9 cellular contexts compared by ENCODE assay signal in genomic region chr7:1919539-1920265, GRCh38.
DNase-seq lines count a peak whose midpoint lies in the region; ATAC-seq and TF ChIP-seq lines count a peak whose summit lies in the region.
"Had no signal": no experiment of that assay in that cellular context is flagged by ENCODE, and none has a peak within 500 bp of the region (broad histone marks: within the 10 kb centered on the region; RNA-seq: fewer than 3 reads in every experiment).

No MANE protein-coding gene starts in this region.

- peaks cover 10% of the 10 kb centered on the region for H3K36me3 Mint-ChIP-seq in activated CD4-positive, alpha-beta T cell treated with anti-CD3 and anti-CD28 coated beads for 36 hours (ENCODE audit: low read depth)
- peaks cover 17% of the 10 kb centered on the region for H3K36me3 Mint-ChIP-seq in activated T-helper 1 cell treated with anti-CD3 and anti-CD28 coated beads, Interleukin-12 subunit alpha, Interleukin-12 subunit beta, Interleukin-2, Interleukin-4 antibody, amounts not matched to agents 30 ng/mL and 10 ng/mL and 1 ng/mL, durations not matched to agents 14 hours and 24 hours and 36 hours (ENCODE audit: low read depth)

- peak overlapping the region; percentile 76 for H3K27ac Mint-ChIP-seq in activated CD4-positive, alpha-beta T cell treated with anti-CD3 and anti-CD28 coated beads for 36 hours
- no peak overlapping the region for H3K27ac Mint-ChIP-seq in activated T-helper 1 cell treated with anti-CD3 and anti-CD28 coated beads, Interleukin-12 subunit alpha, Interleukin-12 subunit beta, Interleukin-2, Interleukin-4 antibody, amounts not matched to agents 30 ng/mL and 10 ng/mL and 1 ng/mL, durations not matched to agents 14 hours and 24 hours and 36 hours

- no peak for TF ChIP-seq CTCF in suprapubic skin (IDR thresholded peaks at IDR 0.05)

- no peak for TF ChIP-seq POLR2A in suprapubic skin (IDR thresholded peaks at IDR 0.05)

- intact Hi-C loops in activated CD4-positive, alpha-beta T cell treated with anti-CD3 and anti-CD28 coated beads for 36 hours (cut with DNase I, micrococcal nuclease), result loop anchor here (5.0 kb wide), 5 partner anchors 43 to 433 kb away; partner anchors contain the start of gene EIF3B (in 1 of the 2)
- intact Hi-C loops in activated T-helper 1 cell treated with anti-CD3 and anti-CD28 coated beads, Interleukin-12 subunit alpha, Interleukin-12 subunit beta, Interleukin-2, Interleukin-4 antibody, amounts not matched to agents 30 ng/mL and 10 ng/mL and 1 ng/mL, durations not matched to agents 14 hours and 24 hours and 36 hours (cut with micrococcal nuclease), result loop anchor here (5.0 kb wide), 2 partner anchors 193 to 393 kb away; partner anchors contain the start of gene SNX8

- WGBS in suprapubic skin, result 81% methylated on average over 11 of the region's 22 CpGs

- no peaks in the 10 kb centered on the region for H3K27me3 ChIP-seq in suprapubic skin

- peaks cover 11% of the 10 kb centered on the region for H3K27me3 Mint-ChIP-seq in activated CD4-positive, alpha-beta T cell treated with anti-CD3 and anti-CD28 coated beads for 36 hours
- H3K27me3 Mint-ChIP-seq in activated T-helper 1 cell treated with anti-CD3 and anti-CD28 coated beads, Interleukin-12 subunit alpha, Interleukin-12 subunit beta, Interleukin-2, Interleukin-4 antibody, amounts not matched to agents 30 ng/mL and 10 ng/mL and 1 ng/mL, durations not matched to agents 14 hours and 24 hours and 36 hours (ENCODE audit: insufficient read depth), result peaks cover 27% of the 10 kb centered on the region

- H3K27ac ChIP-seq in suprapubic skin, result no peak overlapping the region
- H3K27ac ChIP-seq: A549 had no signal

- POLR2A ChIA-PET in activated CD4-positive, alpha-beta T cell treated with anti-CD3 and anti-CD28 coated beads for 36 hours (lab: Charles Lee), result interaction anchor here (1.1 kb wide), 2 partner anchors 20 to 21 kb away, joined by 3 to 4 read pairs; no protein-coding TSS in a partner anchor

- H3K4me1 Mint-ChIP-seq in activated CD4-positive, alpha-beta T cell treated with anti-CD3 and anti-CD28 coated beads for 36 hours, result peaks cover 70% of the 10 kb centered on the region
- H3K4me1 Mint-ChIP-seq in activated T-helper 1 cell treated with anti-CD3 and anti-CD28 coated beads, Interleukin-12 subunit alpha, Interleukin-12 subunit beta, Interleukin-2, Interleukin-4 antibody, amounts not matched to agents 30 ng/mL and 10 ng/mL and 1 ng/mL, durations not matched to agents 14 hours and 24 hours and 36 hours (ENCODE audit: low read depth), result peaks cover 42% of the 10 kb centered on the region

- CTCF ChIA-PET in activated CD4-positive, alpha-beta T cell treated with anti-CD3 and anti-CD28 coated beads for 36 hours (lab: Charles Lee), result no interaction called here

- H3K4me3 Mint-ChIP-seq in activated CD4-positive, alpha-beta T cell treated with anti-CD3 and anti-CD28 coated beads for 36 hours, result peak overlapping the region; percentile 68
- peak overlapping the region; percentile 72 for H3K4me3 Mint-ChIP-seq in activated T-helper 1 cell treated with anti-CD3 and anti-CD28 coated beads, Interleukin-12 subunit alpha, Interleukin-12 subunit beta, Interleukin-2, Interleukin-4 antibody, amounts not matched to agents 30 ng/mL and 10 ng/mL and 1 ng/mL, durations not matched to agents 14 hours and 24 hours and 36 hours

- H3K36me3 ChIP-seq in suprapubic skin, result no peaks in the 10 kb centered on the region

- TF ChIP-seq EP300 in suprapubic skin (IDR thresholded peaks at IDR 0.05), result no peak

- H3K4me3 ChIP-seq in suprapubic skin, result peak overlapping the region; percentile 18
- H3K4me3 ChIP-seq: A549 had no signal

- DNase-seq in activated CD4-positive, alpha-beta T cell treated with anti-CD3 and anti-CD28 coated beads for 36 hours, result no peak
- no peak for DNase-seq in activated CD4-positive, alpha-beta T cell treated with anti-CD3 and anti-CD28 coated beads, Interleukin-2, amount 50 U/mL, for 48 hours
- no peak for DNase-seq in activated T-helper 1 cell treated with anti-CD3 and anti-CD28 coated beads, Interleukin-12 subunit alpha, Interleukin-12 subunit beta, Interleukin-2, Interleukin-4 antibody, amounts not matched to agents 30 ng/mL and 10 ng/mL and 1 ng/mL, durations not matched to agents 14 hours and 24 hours and 36 hours (ENCODE audit: low spot score)
- peak; percentile 51 for DNase-seq in left kidney (ENCODE audit: low read depth, low spot score)
- DNase-seq in suprapubic skin (ENCODE audit: low spot score in 2 of 2), result no peak
- no peak for DNase-seq in NCI-H187 (lab: John Stamatoyannopoulos, UW)
- DNase-seq in OCI-M2 (lab: John Stamatoyannopoulos, UW; ENCODE audit: unreplicated experiment), result no peak

- peaks cover 52% of the 10 kb centered on the region for H3K4me1 ChIP-seq in suprapubic skin
- H3K4me1 ChIP-seq: A549 had no signal

- ATAC-seq in activated CD4-positive, alpha-beta T cell treated with anti-CD3 and anti-CD28 coated beads for 36 hours, result peak; percentile 17
- no peak for ATAC-seq in GM19467 (IDR thresholded peaks at IDR 0.05; ENCODE audit: unreplicated experiment)
- ATAC-seq: A549 had no signal

- H3K9me3 Mint-ChIP-seq in activated CD4-positive, alpha-beta T cell treated with anti-CD3 and anti-CD28 coated beads for 36 hours (ENCODE audit: low read depth), result no peaks in the 10 kb centered on the region
- no peaks in the 10 kb centered on the region for H3K9me3 Mint-ChIP-seq in activated T-helper 1 cell treated with anti-CD3 and anti-CD28 coated beads, Interleukin-12 subunit alpha, Interleukin-12 subunit beta, Interleukin-2, Interleukin-4 antibody, amounts not matched to agents 30 ng/mL and 10 ng/mL and 1 ng/mL, durations not matched to agents 14 hours and 24 hours and 36 hours

- H3K9me3 ChIP-seq in suprapubic skin, result no peaks in the 10 kb centered on the region
- H3K9me3 ChIP-seq: A549 had no signal
